In genomic region chr10:132304756-132305509, GRCh38 we compare ENCODE assay signal across 16 cellular contexts.
"Had no signal": no experiment of that assay in that cellular context is flagged by ENCODE, and none has a peak within 500 bp of the region (broad histone marks: within the 10 kb centered on the region; RNA-seq: fewer than 3 reads in every experiment).

No MANE protein-coding gene starts in this region.

- H3K27ac Mint-ChIP-seq: activated CD8-positive, alpha-beta T cell treated with anti-CD3 and anti-CD28 coated beads for 36 hours; activated T-cell treated with anti-CD3 and anti-CD28 coated beads, Interleukin-2, amount 50 U/mL, for 72 hours; stimulated activated naive CD8-positive, alpha-beta T cell treated with anti-CD3 and anti-CD28 coated beads, Interleukin-15, amount 100 ng/mL, for 72 hours; T-helper 1 cell treated with Interleukin-12 subunit alpha and Interleukin-12 subunit beta and Interleukin-4 antibody, amounts not matched to agents 30 μg/mL and 1 μg/mL, for 36 hours had no signal

- H3K9me3 ChIP-seq: ascending aorta, gastroesophageal sphincter, heart right ventricle, psoas muscle, right lobe of liver, testis had no signal

- H3K27me3 Mint-ChIP-seq: activated CD8-positive, alpha-beta T cell treated with anti-CD3 and anti-CD28 coated beads for 36 hours had no signal

- H3K27me3 ChIP-seq: ascending aorta, gastroesophageal sphincter, right lobe of liver, testis had no signal

- H3K36me3 ChIP-seq: ascending aorta, gastroesophageal sphincter, heart right ventricle, right lobe of liver had no signal

- DNase-seq: activated CD4-positive, alpha-beta T cell treated with anti-CD3 and anti-CD28 coated beads for 48 hours; activated CD8-positive, alpha-beta memory T cell treated with anti-CD3 and anti-CD28 coated beads, Interleukin-2, amount 50 U/mL, for 4 hours; activated CD8-positive, alpha-beta T cell treated with anti-CD3 and anti-CD28 coated beads for 36 hours; activated T-cell treated with anti-CD3 and anti-CD28 coated beads, Interleukin-2, amount 50 U/mL, for 72 hours; heart right ventricle; mammary epithelial cell; naive B cell; occipital lobe; psoas muscle; stimulated activated CD4-positive, alpha-beta T cell treated with anti-CD3 and anti-CD28 coated beads, Interleukin-1b, Interleukin-23, amount 100 ng/mL, for 48 hours; stimulated activated naive CD8-positive, alpha-beta T cell treated with anti-CD3 and anti-CD28 coated beads, Interleukin-15, amount 100 ng/mL, for 72 hours; testis had no signal

- H3K36me3 Mint-ChIP-seq: naive B cell had no signal

- H3K9me3 Mint-ChIP-seq: activated CD8-positive, alpha-beta T cell treated with anti-CD3 and anti-CD28 coated beads for 36 hours; activated T-cell treated with anti-CD3 and anti-CD28 coated beads, Interleukin-2, amount 50 U/mL, for 72 hours; naive B cell; stimulated activated naive CD8-positive, alpha-beta T cell treated with anti-CD3 and anti-CD28 coated beads, Interleukin-15, amount 100 ng/mL, for 72 hours; T-helper 1 cell treated with Interleukin-12 subunit alpha and Interleukin-12 subunit beta and Interleukin-4 antibody, amounts not matched to agents 30 μg/mL and 1 μg/mL, for 36 hours had no signal

- ATAC-seq: activated CD8-positive, alpha-beta T cell treated with anti-CD3 and anti-CD28 coated beads for 36 hours; activated T-cell treated with anti-CD3 and anti-CD28 coated beads, Interleukin-2, amount 50 U/mL, for 72 hours; gastroesophageal sphincter; heart right ventricle; psoas muscle; right lobe of liver; stimulated activated naive CD8-positive, alpha-beta T cell treated with anti-CD3 and anti-CD28 coated beads, Interleukin-15, amount 100 ng/mL, for 72 hours had no signal

- H3K4me3 Mint-ChIP-seq: activated T-cell treated with anti-CD3 and anti-CD28 coated beads, Interleukin-2, amount 50 U/mL, for 72 hours; stimulated activated naive CD8-positive, alpha-beta T cell treated with anti-CD3 and anti-CD28 coated beads, Interleukin-15, amount 100 ng/mL, for 72 hours; T-helper 1 cell treated with Interleukin-12 subunit alpha and Interleukin-12 subunit beta and Interleukin-4 antibody, amounts not matched to agents 30 μg/mL and 1 μg/mL, for 36 hours had no signal

- H3K4me3 ChIP-seq: ascending aorta, gastroesophageal sphincter, heart right ventricle, psoas muscle, right lobe of liver, testis had no signal

- H3K27ac ChIP-seq: ascending aorta, gastroesophageal sphincter, heart right ventricle, psoas muscle, right lobe of liver, testis had no signal
